ENCODE assay signal across 8 cellular contexts in the genomic region with DNA sequence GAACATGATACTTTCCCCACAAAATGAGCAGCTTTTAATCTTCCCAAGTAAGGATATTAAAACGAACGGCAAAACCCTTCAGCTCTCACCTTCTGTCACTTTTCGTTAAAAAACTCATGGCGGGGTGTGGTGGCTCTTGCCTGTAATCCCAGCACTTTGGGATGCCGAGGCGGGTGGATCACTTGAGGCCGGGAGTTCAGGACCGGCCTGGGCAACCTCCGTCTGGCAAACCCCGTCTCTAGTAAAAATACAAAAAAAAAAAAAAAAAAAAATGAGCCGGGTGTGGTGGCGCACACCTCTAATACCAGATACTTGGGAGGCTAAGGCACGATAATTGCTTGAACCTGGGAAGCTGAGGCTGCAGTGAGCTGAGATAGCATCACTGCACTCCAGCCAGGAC. TPM values are rescaled to one million over a fixed set of nuclear protein-coding genes. Genes with fewer than 3 reads are reported as not detected.
DNase-seq lines count a peak whose midpoint lies in the region; ATAC-seq and TF ChIP-seq lines count a peak whose summit lies in the region.

No MANE protein-coding gene starts in this region.

- WGBS in mammary epithelial cell (ENCODE audit: low coverage, missing lambda C conversion rate), result 66% methylated on average over 13 of the region's 13 CpGs

- intact Hi-C loops in left cardiac atrium (cut with DNase I), result loop anchor here in 1 of 2 donors (5.0 kb wide), 1 partner anchor 41 kb away; a partner anchor contains a TSS
- intact Hi-C loops in mammary epithelial cell (cut with micrococcal nuclease), result loop anchor here (1.0 to 5.0 kb wide), 6 partner anchors 7 to 191 kb away; a partner anchor contains a TSS
- intact Hi-C loops in uterus (cut with DNase I; ENCODE audit: low total_unique reads), result no loop called here

- peak overlapping the region; percentile 80 for H3K27ac ChIP-seq in cardiac muscle cell
- H3K27ac ChIP-seq in mammary epithelial cell (ENCODE audit: insufficient read depth, low read depth, low read length), result peak overlapping the region; percentile 65
- peak overlapping the region in 1 of 2 donors; percentile 77 for H3K27ac ChIP-seq in uterus

- TF ChIP-seq CTCF in cardiac muscle cell (IDR thresholded peaks at IDR 0.05; ENCODE audit: low read depth, low read length) (no peak), mammary epithelial cell (conservative IDR thresholded peaks at IDR 0.05 in 1 of 2, IDR thresholded peaks at IDR 0.05 in 1 of 2; ENCODE audit: extremely low read depth in 1 of 2, insufficient read depth in 1 of 2, low read depth in 1 of 2, low read length in 2 of 2) (no peak), mesothelial cell of epicardium (IDR thresholded peaks at IDR 0.05; ENCODE audit: unreplicated experiment) (no peak), uterus (IDR thresholded peaks at IDR 0.05) (no peak)

- dilution Hi-C loops in mammary epithelial cell (cut with HindIII; ENCODE audit: low sequenced_read_pairs), result loop anchor here (5.0 to 10.0 kb wide), 2 partner anchors 81 to 108 kb away; no protein-coding TSS in a partner anchor

- no peak overlapping the region for H2AFZ ChIP-seq in mammary epithelial cell (ENCODE audit: low read depth, low read length)

- no TSS peak for BruUV-seq in mammary epithelial cell (replicated peaks; lab: Mats Ljungman, UMichigan)

- H3K79me2 ChIP-seq in mammary epithelial cell (ENCODE audit: insufficient read depth, low read length), result peaks cover 26% of the 10 kb centered on the region

- TF ChIP-seq POLR2A in uterus (IDR thresholded peaks at IDR 0.05), result no peak

- H3K27ac Mint-ChIP-seq in mesothelial cell of epicardium, result peak overlapping the region; percentile 53

- H4K20me1 ChIP-seq in mammary epithelial cell (ENCODE audit: insufficient read depth, low read length), result no peaks in the 10 kb centered on the region

- peaks cover 14% of the 10 kb centered on the region for H3K4me1 Mint-ChIP-seq in mesothelial cell of epicardium

- H3K4me3 Mint-ChIP-seq in mesothelial cell of epicardium, result peak overlapping the region; percentile 98

- CTCF ChIA-PET in mammary epithelial cell (lab: Charles Lee; ENCODE audit: low non-redundant PET), result no interaction called here

- peaks cover 27% of the 10 kb centered on the region for H3K27me3 Mint-ChIP-seq in mesothelial cell of epicardium (ENCODE audit: low read depth)

- no peaks in the 10 kb centered on the region for H3K4me1 ChIP-seq in cardiac muscle cell (ENCODE audit: low read depth)
- peaks cover 6% of the 10 kb centered on the region for H3K4me1 ChIP-seq in mammary epithelial cell (ENCODE audit: insufficient read depth, low read length)
- H3K4me1 ChIP-seq in uterus, result no peaks in the 10 kb centered on the region

- peaks cover 24% of the 10 kb centered on the region for H3K27me3 ChIP-seq in cardiac muscle cell
- no peaks in the 10 kb centered on the region for H3K27me3 ChIP-seq in mammary epithelial cell (ENCODE audit: insufficient read depth, low read length)
- no peaks in the 10 kb centered on the region for H3K27me3 ChIP-seq in uterus

- H3K9me3 Mint-ChIP-seq in mesothelial cell of epicardium, result no peaks in the 10 kb centered on the region

- DNase-seq in cardiac muscle cell (ENCODE audit: low read depth in 1 of 2, low spot score in 1 of 2) (no peak), left cardiac atrium (no peak), mammary epithelial cell (no peak), mesothelial cell of epicardium (ENCODE audit: low spot score in 2 of 2, unreplicated experiment in 2 of 2) (no peak), uterus (no peak), AML-193 (lab: John Stamatoyannopoulos, UW) (no peak), NCI-H2196 treated with DMSO at 0.1 percent for 48 hours (lab: John Stamatoyannopoulos, UW; ENCODE audit: unreplicated experiment) (no peak)

- H3K9me3 ChIP-seq in cardiac muscle cell (ENCODE audit: low read depth) (no peaks in the 10 kb centered on the region), mammary epithelial cell (replicated peaks; ENCODE audit: insufficient read depth, low read length) (no peaks in the 10 kb centered on the region), uterus (no peaks in the 10 kb centered on the region)

- peak overlapping the region; percentile 90 for H3K4me2 ChIP-seq in mammary epithelial cell (ENCODE audit: insufficient read depth, low read depth, low read length)

- peak overlapping the region; percentile 82 for H3K4me3 ChIP-seq in cardiac muscle cell
- H3K4me3 ChIP-seq in mammary epithelial cell (replicated peaks in 1 of 3; ENCODE audit: insufficient read depth in 1 of 3, low read depth in 2 of 3, low read length in 3 of 3), result peak overlapping the region; percentile 94 to 98 (median 97)
- H3K4me3 ChIP-seq in uterus, result peak overlapping the region; percentile 80 to 89

- H3K9ac ChIP-seq in mammary epithelial cell (ENCODE audit: insufficient read depth, low read length), result peak overlapping the region; percentile 83

- ATAC-seq in left cardiac atrium, result no peak
- ATAC-seq in GM21526 (IDR thresholded peaks at IDR 0.05; ENCODE audit: low FRiP score, unreplicated experiment), result no peak

- peaks cover 21% of the 10 kb centered on the region for H3K36me3 Mint-ChIP-seq in mesothelial cell of epicardium

- H3K36me3 ChIP-seq in cardiac muscle cell, result peaks cover 16% of the 10 kb centered on the region
- peaks cover 25% of the 10 kb centered on the region for H3K36me3 ChIP-seq in mammary epithelial cell (ENCODE audit: insufficient read depth, low read length)
- no peaks in the 10 kb centered on the region for H3K36me3 ChIP-seq in uterus

- in situ Hi-C loops in mammary epithelial cell (cut with MboI; ENCODE audit: low sequenced_read_pairs in 2 of 2), result no loop called here

RNA-seq across cellular contexts. Expression of a gene that starts 0.9 kb away (rescaled TPM):
- total RNA-seq in cardiac muscle cell, result 146 and 176 TPM in 2 replicates
- polyA plus RNA-seq in cardiac muscle cell, result 228 and 317 TPM in 2 replicates
- total RNA-seq in left cardiac atrium, result 100 to 1,000 TPM; 101 to 131 TPM
- 100 to 1,000 TPM; 139 to 275 TPM for total RNA-seq in mammary epithelial cell
- polyA plus RNA-seq in mammary epithelial cell, result 333 TPM
- 141 TPM for polyA minus RNA-seq in mammary epithelial cell
- total RNA-seq in mesothelial cell of epicardium, result 146 to 157 TPM (median 151 TPM) in 3 replicates
- 100 to 1,000 TPM in 2 of 4 donors, 10 to 100 TPM in 2; 12.8 to 106 (median 73.4) TPM for total RNA-seq in uterus

RNA-seq across cellular contexts. Expression of a gene that starts 7.0 kb away (rescaled TPM):
- total RNA-seq in cardiac muscle cell, result 29.0 and 44.3 TPM in 2 replicates
- polyA plus RNA-seq in cardiac muscle cell, result 31.6 and 42.3 TPM in 2 replicates
- total RNA-seq in left cardiac atrium, result 10 to 100 TPM; 14.5 to 20.4 TPM
- 10 to 100 TPM; 33.1 to 38.8 TPM for total RNA-seq in mammary epithelial cell
- polyA plus RNA-seq in mammary epithelial cell, result 27.9 TPM
- polyA minus RNA-seq in mammary epithelial cell, result 9.5 TPM
- 37.4 to 42.0 TPM (median 39.8 TPM) in 3 replicates for total RNA-seq in mesothelial cell of epicardium
- total RNA-seq in uterus, result 10 to 100 TPM in 3 of 4 donors, 1 to 10 TPM in 1; 5.1 to 27.8 (median 24.5) TPM

RNA-seq across cellular contexts. Expression of a gene that starts 38.5 kb away (rescaled TPM):
- total RNA-seq in cardiac muscle cell (62.2 and 80.9 TPM in 2 replicates), left cardiac atrium (10 to 100 TPM; 26.1 to 30.1 TPM), mammary epithelial cell (10 to 100 TPM; 30.7 to 63.3 TPM), mesothelial cell of epicardium (126 to 128 TPM (median 128 TPM) in 3 replicates), uterus (100 to 1,000 TPM in 1 of 4 donors, 10 to 100 TPM in 3; 16.5 to 117 (median 39.4) TPM)
- polyA plus RNA-seq in cardiac muscle cell (67.4 and 80.2 TPM in 2 replicates), mammary epithelial cell (24.7 TPM)
- polyA minus RNA-seq in mammary epithelial cell, result 13.0 TPM
